Comparison of ENCODE assay signal across 1 cellular context in the genomic region with DNA sequence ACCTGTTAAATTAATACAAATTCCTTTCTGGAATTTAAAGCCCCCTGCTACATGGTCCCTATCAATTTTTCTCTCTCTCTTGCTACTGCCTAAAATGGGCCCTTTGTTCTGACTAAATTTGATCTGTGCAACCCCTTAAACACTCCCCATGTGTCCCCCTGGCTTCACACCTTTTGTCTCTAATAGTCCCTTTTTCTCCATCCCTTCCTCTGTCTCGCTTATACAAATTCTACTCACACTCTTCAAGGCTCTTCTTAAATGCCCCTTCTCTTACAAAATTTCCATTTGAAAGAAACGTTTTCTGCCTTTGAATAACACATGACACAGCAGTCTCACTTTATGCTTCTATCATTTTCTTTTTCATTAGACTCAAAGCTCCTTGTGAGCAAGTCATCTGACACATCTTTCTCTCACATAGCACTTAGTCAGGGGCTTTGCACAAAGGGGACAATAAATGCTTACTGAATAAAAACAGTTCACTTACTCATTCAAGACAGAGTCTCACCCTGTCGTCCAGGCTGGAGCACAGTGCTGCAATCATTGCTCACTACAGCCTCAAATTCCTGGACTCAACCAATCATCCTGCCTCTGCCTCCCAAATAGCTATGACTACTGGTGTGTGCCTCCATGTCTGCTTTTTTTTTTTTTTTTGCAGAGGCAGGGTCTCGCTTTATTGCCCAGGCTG.
A peak's percentile ranks its signal among the peaks of the same experiment; 100 is the strongest.
TF ChIP-seq lines count a peak whose summit lies in the region.

No MANE protein-coding gene starts in this region.

TF ChIP-seq in GM23338, 12 proteins besides CTCF, POLR2A, EP300 and RAD21:
- TF ChIP-seq, protein P1, sequence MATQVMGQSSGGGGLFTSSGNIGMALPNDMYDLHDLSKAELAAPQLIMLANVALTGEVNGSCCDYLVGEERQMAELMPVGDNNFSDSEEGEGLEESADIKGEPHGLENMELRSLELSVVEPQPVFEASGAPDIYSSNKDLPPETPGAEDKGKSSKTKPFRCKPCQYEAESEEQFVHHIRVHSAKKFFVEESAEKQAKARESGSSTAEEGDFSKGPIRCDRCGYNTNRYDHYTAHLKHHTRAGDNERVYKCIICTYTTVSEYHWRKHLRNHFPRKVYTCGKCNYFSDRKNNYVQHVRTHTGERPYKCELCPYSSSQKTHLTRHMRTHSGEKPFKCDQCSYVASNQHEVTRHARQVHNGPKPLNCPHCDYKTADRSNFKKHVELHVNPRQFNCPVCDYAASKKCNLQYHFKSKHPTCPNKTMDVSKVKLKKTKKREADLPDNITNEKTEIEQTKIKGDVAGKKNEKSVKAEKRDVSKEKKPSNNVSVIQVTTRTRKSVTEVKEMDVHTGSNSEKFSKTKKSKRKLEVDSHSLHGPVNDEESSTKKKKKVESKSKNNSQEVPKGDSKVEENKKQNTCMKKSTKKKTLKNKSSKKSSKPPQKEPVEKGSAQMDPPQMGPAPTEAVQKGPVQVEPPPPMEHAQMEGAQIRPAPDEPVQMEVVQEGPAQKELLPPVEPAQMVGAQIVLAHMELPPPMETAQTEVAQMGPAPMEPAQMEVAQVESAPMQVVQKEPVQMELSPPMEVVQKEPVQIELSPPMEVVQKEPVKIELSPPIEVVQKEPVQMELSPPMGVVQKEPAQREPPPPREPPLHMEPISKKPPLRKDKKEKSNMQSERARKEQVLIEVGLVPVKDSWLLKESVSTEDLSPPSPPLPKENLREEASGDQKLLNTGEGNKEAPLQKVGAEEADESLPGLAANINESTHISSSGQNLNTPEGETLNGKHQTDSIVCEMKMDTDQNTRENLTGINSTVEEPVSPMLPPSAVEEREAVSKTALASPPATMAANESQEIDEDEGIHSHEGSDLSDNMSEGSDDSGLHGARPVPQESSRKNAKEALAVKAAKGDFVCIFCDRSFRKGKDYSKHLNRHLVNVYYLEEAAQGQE (IDR thresholded peaks at IDR 0.05; ENCODE audit: unreplicated experiment) = no peak
- TF ChIP-seq NANOG (IDR thresholded peaks at IDR 0.05; ENCODE audit: borderline replicate concordance) (peak; percentile 37), CREB1 (CRISPR knock-in tag; IDR thresholded peaks at IDR 0.05; ENCODE audit: low read depth) (no peak)
